ENCODE assay signal across 26 cellular contexts in genomic region chr7:70779321-70779720, GRCh38.
DNase-seq lines count a peak whose midpoint lies in the region; ATAC-seq and TF ChIP-seq lines count a peak whose summit lies in the region.
"Had no signal": no experiment of that assay in that cellular context is flagged by ENCODE, and none has a peak within 500 bp of the region (broad histone marks: within the 10 kb centered on the region; RNA-seq: fewer than 3 reads in every experiment).

No MANE protein-coding gene starts in this region.

- H3K4me1 Mint-ChIP-seq in activated CD4-positive, alpha-beta T cell treated with anti-CD3 and anti-CD28 coated beads, Interleukin-2, amount 10 ng/mL, durations not matched to agents 7 days and 5 days, result peaks cover 47% of the 10 kb centered on the region
- H3K4me1 Mint-ChIP-seq in activated CD4-positive, alpha-beta memory T cell treated with anti-CD3 and anti-CD28 coated beads, Interleukin-2, amount 10 ng/mL, durations not matched to agents 7 days and 5 days, result peaks cover 53% of the 10 kb centered on the region
- peaks cover 0 to 26% (median 18%) of the 10 kb centered on the region in 7 donors for H3K4me1 Mint-ChIP-seq in naive thymus-derived CD4-positive, alpha-beta T cell
- H3K4me1 Mint-ChIP-seq: naive B cell had no signal

- no peaks in the 10 kb centered on the region for H3K27me3 ChIP-seq in naive thymus-derived CD4-positive, alpha-beta T cell (ENCODE audit: control insufficient read depth in 2 of 2, insufficient read depth in 2 of 2, low read length in 2 of 2)
- no peaks in the 10 kb centered on the region for H3K27me3 ChIP-seq in Peyer's patch
- H3K27me3 ChIP-seq: BE2C, cardiac muscle cell, heart left ventricle, MG63 had no signal

- TF ChIP-seq POLR2A in Peyer's patch (IDR thresholded peaks at IDR 0.05), result no peak

- POLR2A ChIA-PET in activated CD4-positive, alpha-beta T cell treated with anti-CD3 and anti-CD28 coated beads, Interleukin-2, amount 10 ng/mL, durations not matched to agents 7 days and 5 days (lab: Charles Lee), result no interaction called here
- POLR2A ChIA-PET in activated CD4-positive, alpha-beta memory T cell treated with anti-CD3 and anti-CD28 coated beads, Interleukin-2, amount 10 ng/mL, durations not matched to agents 7 days and 5 days (lab: Charles Lee), result interaction anchor here (1.2 to 5.1 kb wide), 3 partner anchors 8 to 84 kb away, joined by 3 to 75 read pairs (median 26); no protein-coding TSS in a partner anchor
- POLR2A ChIA-PET in naive thymus-derived CD4-positive, alpha-beta T cell (lab: Charles Lee), result no interaction called here

- H3K9me3 ChIP-seq in naive thymus-derived CD4-positive, alpha-beta T cell (ENCODE audit: control insufficient read depth in 2 of 3, low read length in 3 of 3), result no peaks in the 10 kb centered on the region
- no peaks in the 10 kb centered on the region for H3K9me3 ChIP-seq in Peyer's patch
- H3K9me3 ChIP-seq: BE2C, heart left ventricle, MG63 had no signal

- H3K9me3 Mint-ChIP-seq in activated CD4-positive, alpha-beta T cell treated with anti-CD3 and anti-CD28 coated beads, Interleukin-2, amount 10 ng/mL, durations not matched to agents 7 days and 5 days, result no peaks in the 10 kb centered on the region
- H3K9me3 Mint-ChIP-seq in activated CD4-positive, alpha-beta memory T cell treated with anti-CD3 and anti-CD28 coated beads, Interleukin-2, amount 10 ng/mL, durations not matched to agents 7 days and 5 days, result no peaks in the 10 kb centered on the region
- H3K9me3 Mint-ChIP-seq in naive thymus-derived CD4-positive, alpha-beta T cell, result no peaks in the 10 kb centered on the region
- H3K9me3 Mint-ChIP-seq: naive B cell, type B pancreatic cell had no signal

- peak overlapping the region; percentile 78 for H3K27ac Mint-ChIP-seq in activated CD4-positive, alpha-beta T cell treated with anti-CD3 and anti-CD28 coated beads, Interleukin-2, amount 10 ng/mL, durations not matched to agents 7 days and 5 days
- H3K27ac Mint-ChIP-seq in activated CD4-positive, alpha-beta memory T cell treated with anti-CD3 and anti-CD28 coated beads, Interleukin-2, amount 10 ng/mL, durations not matched to agents 7 days and 5 days, result peak overlapping the region; percentile 83
- H3K27ac Mint-ChIP-seq in naive thymus-derived CD4-positive, alpha-beta T cell, result peak overlapping the region in 4 of 9 donors; percentile 2 to 83 (median 15)

- H3K27me3 Mint-ChIP-seq in activated CD4-positive, alpha-beta T cell treated with anti-CD3 and anti-CD28 coated beads, Interleukin-2, amount 10 ng/mL, durations not matched to agents 7 days and 5 days, result no peaks in the 10 kb centered on the region
- no peaks in the 10 kb centered on the region for H3K27me3 Mint-ChIP-seq in activated CD4-positive, alpha-beta memory T cell treated with anti-CD3 and anti-CD28 coated beads, Interleukin-2, amount 10 ng/mL, durations not matched to agents 7 days and 5 days
- peaks cover 0 to 28% (median 0%) of the 10 kb centered on the region in 5 donors for H3K27me3 Mint-ChIP-seq in naive thymus-derived CD4-positive, alpha-beta T cell
- H3K27me3 Mint-ChIP-seq: naive B cell, type B pancreatic cell had no signal

- TF ChIP-seq CTCF in Peyer's patch (IDR thresholded peaks at IDR 0.05), result no peak

- ATAC-seq in HG02798 (IDR thresholded peaks at IDR 0.05; ENCODE audit: poor library complexity, unreplicated experiment) (peak; percentile 63), GM19395 (IDR thresholded peaks at IDR 0.05; ENCODE audit: unreplicated experiment) (no peak), GM21528 (IDR thresholded peaks at IDR 0.05; ENCODE audit: low FRiP score, unreplicated experiment) (no peak)
- no peak for ATAC-seq in naive thymus-derived CD4-positive, alpha-beta T cell
- ATAC-seq: heart left ventricle, left lobe of liver, right cardiac atrium, SK-N-SH treated with all-trans-retinoic acid at 6 μM for 48 hours had no signal

- no peaks in the 10 kb centered on the region for H3K36me3 Mint-ChIP-seq in activated CD4-positive, alpha-beta T cell treated with anti-CD3 and anti-CD28 coated beads, Interleukin-2, amount 10 ng/mL, durations not matched to agents 7 days and 5 days (ENCODE audit: low read depth)
- peaks cover 30% of the 10 kb centered on the region for H3K36me3 Mint-ChIP-seq in activated CD4-positive, alpha-beta memory T cell treated with anti-CD3 and anti-CD28 coated beads, Interleukin-2, amount 10 ng/mL, durations not matched to agents 7 days and 5 days (ENCODE audit: low read depth)
- peaks cover 0 to 1% (median 0%) of the 10 kb centered on the region in 5 donors for H3K36me3 Mint-ChIP-seq in naive thymus-derived CD4-positive, alpha-beta T cell

- H3K36me3 ChIP-seq in naive thymus-derived CD4-positive, alpha-beta T cell (ENCODE audit: control insufficient read depth in 2 of 3, insufficient read depth in 3 of 3, low read length in 3 of 3), result no peaks in the 10 kb centered on the region
- H3K36me3 ChIP-seq in Peyer's patch, result peaks cover 0 to 56% (median 0%) of the 10 kb centered on the region in 3 donors

- CTCF ChIA-PET in activated CD4-positive, alpha-beta T cell treated with anti-CD3 and anti-CD28 coated beads, Interleukin-2, amount 10 ng/mL, durations not matched to agents 7 days and 5 days (lab: Charles Lee), result interaction anchor here (1.8 to 1.9 kb wide), 2 partner anchors 9 kb away, joined by 4 to 6 read pairs; no protein-coding TSS in a partner anchor
- CTCF ChIA-PET in activated CD4-positive, alpha-beta memory T cell treated with anti-CD3 and anti-CD28 coated beads, Interleukin-2, amount 10 ng/mL, durations not matched to agents 7 days and 5 days (lab: Charles Lee), result interaction anchor here (0.8 to 1.9 kb wide), 6 partner anchors 7 to 120 kb away, joined by 3 to 12 read pairs (median 4); no protein-coding TSS in a partner anchor
- CTCF ChIA-PET in naive thymus-derived CD4-positive, alpha-beta T cell (lab: Charles Lee), result interaction anchor here (0.6 kb wide), 1 partner anchor 35 kb away, joined by 3 read pairs; no protein-coding TSS in a partner anchor

- peak overlapping the region; percentile 54 for H3K4me3 Mint-ChIP-seq in activated CD4-positive, alpha-beta T cell treated with anti-CD3 and anti-CD28 coated beads, Interleukin-2, amount 10 ng/mL, durations not matched to agents 7 days and 5 days
- H3K4me3 Mint-ChIP-seq in activated CD4-positive, alpha-beta memory T cell treated with anti-CD3 and anti-CD28 coated beads, Interleukin-2, amount 10 ng/mL, durations not matched to agents 7 days and 5 days, result peak overlapping the region; percentile 62
- peak overlapping the region in 8 of 10 donors; percentile 1 to 70 (median 49) for H3K4me3 Mint-ChIP-seq in naive thymus-derived CD4-positive, alpha-beta T cell
- H3K4me3 Mint-ChIP-seq: naive B cell, type B pancreatic cell had no signal

- no peaks in the 10 kb centered on the region for H3K4me1 ChIP-seq in naive thymus-derived CD4-positive, alpha-beta T cell (ENCODE audit: control insufficient read depth in 2 of 2, insufficient read depth in 2 of 2, low read length in 2 of 2)
- no peaks in the 10 kb centered on the region for H3K4me1 ChIP-seq in Peyer's patch
- H3K4me1 ChIP-seq: BE2C, heart left ventricle, parathyroid adenoma had no signal

- no peak overlapping the region for H3K27ac ChIP-seq in naive thymus-derived CD4-positive, alpha-beta T cell (ENCODE audit: low read depth, low read length)
- no peak overlapping the region for H3K27ac ChIP-seq in Peyer's patch
- H3K27ac ChIP-seq: cardiac muscle cell, heart left ventricle, parathyroid adenoma had no signal

- peak overlapping the region; percentile 8 for H3K4me3 ChIP-seq in naive thymus-derived CD4-positive, alpha-beta T cell (ENCODE audit: low read length)
- H3K4me3 ChIP-seq in Peyer's patch, result no peak overlapping the region
- H3K4me3 ChIP-seq: cardiac muscle cell, heart left ventricle, MG63 had no signal

- DNase-seq in activated CD4-positive, alpha-beta T cell treated with anti-CD3 and anti-CD28 coated beads, Interleukin-2, amount 10 ng/mL, durations not matched to agents 7 days and 5 days, result peak; percentile 14
- no peak for DNase-seq in activated CD4-positive, alpha-beta T cell treated with anti-CD3 and anti-CD28 coated beads, Interleukin-2, amount 50 U/mL, for 48 hours
- peak; percentile 30 for DNase-seq in activated CD4-positive, alpha-beta memory T cell treated with anti-CD3 and anti-CD28 coated beads, Interleukin-2, amount 10 ng/mL, durations not matched to agents 7 days and 5 days
- no peak for DNase-seq in naive thymus-derived CD4-positive, alpha-beta T cell
- DNase-seq in Peyer's patch, result no peak
- DNase-seq: activated CD4-positive, CD25-positive, alpha-beta regulatory T cell; activated gamma-delta T cell treated with Interleukin-2 at 50 U/mL for 16 hours; anterior cingulate cortex; BE2C; Calu3; HCEC 1CT; heart left ventricle; MG63; naive B cell; NCI-H1436; NCI-H2107; NCI-H510A; right cardiac atrium had no signal

- intact Hi-C loops in naive thymus-derived CD4-positive, alpha-beta T cell (cut with micrococcal nuclease), result loop anchor here in 1 of 2 donors (1.0 kb wide), 1 partner anchor 9 kb away; no protein-coding TSS in a partner anchor

Comparison
In these comparisons a context has a peak if more than half of its experiments do, and no peak if none do; other contexts are left out.
1. DNase-seq: peak in activated CD4-positive, alpha-beta T cell treated with anti-CD3 and anti-CD28 coated beads, Interleukin-2, amount 10 ng/mL, durations not matched to agents 7 days and 5 days (single experiment) and activated CD4-positive, alpha-beta memory T cell treated with anti-CD3 and anti-CD28 coated beads, Interleukin-2, amount 10 ng/mL, durations not matched to agents 7 days and 5 days (single experiment); none in activated CD4-positive, alpha-beta T cell treated with anti-CD3 and anti-CD28 coated beads, Interleukin-2, amount 50 U/mL, for 48 hours (0 of 2), naive thymus-derived CD4-positive, alpha-beta T cell (0 of 9) and Peyer's patch (0 of 3).
2. Peak in every context shown above with its lines, with median percentiles within 50 percentile points of each other: H3K4me3 Mint-ChIP-seq.